ENCODE assay signal across 9 cellular contexts in genomic region chr1:1344672-1345361, GRCh38. TPM values are rescaled to one million over a fixed set of nuclear protein-coding genes. Genes with fewer than 3 reads are reported as not detected.
DNase-seq lines count a peak whose midpoint lies in the region; ATAC-seq and TF ChIP-seq lines count a peak whose summit lies in the region.
"Had no signal": no experiment of that assay in that cellular context is flagged by ENCODE, and none has a peak within 500 bp of the region (broad histone marks: within the 10 kb centered on the region; RNA-seq: fewer than 3 reads in every experiment).

No MANE protein-coding gene starts in this region.

- H3K36me3 Mint-ChIP-seq in glutamatergic neuron (ENCODE audit: unreplicated experiment) = no peaks in the 10 kb centered on the region

- peak; percentile 30 for DNase-seq in activated CD4-positive, alpha-beta T cell treated with anti-CD3 and anti-CD28 coated beads for 1 hour
- no peak for DNase-seq in activated CD4-positive, alpha-beta T cell treated with anti-CD3 and anti-CD28 coated beads, Interleukin-2, amount 50 U/mL, for 1 hour
- DNase-seq in activated CD4-positive, alpha-beta T cell treated with anti-CD3 and anti-CD28 coated beads for 4 hours = peak; percentile 57 to 66
- DNase-seq in glutamatergic neuron (peak; percentile 64), Kasumi-1 (lab: John Stamatoyannopoulos, UW) (no peak)
- DNase-seq in stimulated activated CD8-positive, alpha-beta memory T cell treated with anti-CD3 and anti-CD28 coated beads, Interleukin-4, amount 100 ng/mL, for 24 hours (ENCODE audit: low read depth) = peak; percentile 41
- DNase-seq: DND-41 had no signal

- H3K27ac Mint-ChIP-seq in glutamatergic neuron (ENCODE audit: unreplicated experiment) = no peak overlapping the region

- H3K4me3 Mint-ChIP-seq in glutamatergic neuron (ENCODE audit: unreplicated experiment) = no peak overlapping the region

- TF ChIP-seq CTCF in glutamatergic neuron (IDR thresholded peaks at IDR 0.05; ENCODE audit: partially characterized antibody, unreplicated experiment) = peak; percentile 55

- peaks cover 8% of the 10 kb centered on the region for H3K4me1 Mint-ChIP-seq in glutamatergic neuron (ENCODE audit: low read depth, unreplicated experiment)

- ATAC-seq in HG02610 (IDR thresholded peaks at IDR 0.05; ENCODE audit: unreplicated experiment) (no peak), GM19463 (IDR thresholded peaks at IDR 0.05; ENCODE audit: unreplicated experiment) (no peak)

- H3K27me3 Mint-ChIP-seq in glutamatergic neuron (ENCODE audit: unreplicated experiment) = peaks cover 15% of the 10 kb centered on the region

- H3K9me3 Mint-ChIP-seq in glutamatergic neuron (ENCODE audit: unreplicated experiment) = peaks cover 9% of the 10 kb centered on the region

RNA-seq across cellular contexts. Expression of gene DVL1, which starts 4.4 kb away (rescaled TPM):
- 124 TPM for total RNA-seq in glutamatergic neuron (ENCODE audit: unreplicated experiment)

RNA-seq across cellular contexts. Expression of gene MXRA8, which starts 13.5 kb away (rescaled TPM):
- 7.7 TPM for total RNA-seq in glutamatergic neuron (ENCODE audit: unreplicated experiment)

RNA-seq across cellular contexts. Expression of gene TAS1R3, which starts 13.7 kb away (rescaled TPM):
- total RNA-seq in glutamatergic neuron (ENCODE audit: unreplicated experiment) = 1.3 TPM

RNA-seq across cellular contexts. Expression of gene CPTP, which starts 20.2 kb away (rescaled TPM):
- total RNA-seq in glutamatergic neuron (ENCODE audit: unreplicated experiment) = 18.7 TPM

RNA-seq across cellular contexts. Expression of gene INTS11, which starts 20.4 kb away (rescaled TPM):
- total RNA-seq in glutamatergic neuron (ENCODE audit: unreplicated experiment) = 147 TPM

Comparison
In these comparisons a context has a peak if more than half of its experiments do, and no peak if none do; other contexts are left out.
1. DNase-seq: peak in activated CD4-positive, alpha-beta T cell treated with anti-CD3 and anti-CD28 coated beads for 1 hour (single experiment), activated CD4-positive, alpha-beta T cell treated with anti-CD3 and anti-CD28 coated beads for 4 hours (2 of 2), glutamatergic neuron (single experiment) and stimulated activated CD8-positive, alpha-beta memory T cell treated with anti-CD3 and anti-CD28 coated beads, Interleukin-4, amount 100 ng/mL, for 24 hours (single experiment); none in activated CD4-positive, alpha-beta T cell treated with anti-CD3 and anti-CD28 coated beads, Interleukin-2, amount 50 U/mL, for 1 hour (single experiment) and Kasumi-1 (0 of 2).